12 cellular contexts compared by ENCODE assay signal in genomic region chr12:6166808-6167207, GRCh38. TPM values are rescaled to one million over a fixed set of nuclear protein-coding genes. Genes with fewer than 3 reads are reported as not detected.
A peak's percentile ranks its signal among the peaks of the same experiment; 100 is the strongest.
DNase-seq lines count a peak whose midpoint lies in the region; ATAC-seq and TF ChIP-seq lines count a peak whose summit lies in the region.
"Had no signal": no experiment of that assay in that cellular context is flagged by ENCODE, and none has a peak within 500 bp of the region (broad histone marks: within the 10 kb centered on the region; RNA-seq: fewer than 3 reads in every experiment).

No MANE protein-coding gene starts in this region.

- no peak overlapping the region for H3K4me3 ChIP-seq in ascending aorta
- H3K4me3 ChIP-seq in tibial nerve = no peak overlapping the region

- peak overlapping the region; percentile 93 to 98 for H3K27ac ChIP-seq in ascending aorta
- H3K27ac ChIP-seq in tibial nerve = peak overlapping the region in 3 of 4 donors; percentile 55 to 80 (median 80)

- H3K36me3 ChIP-seq in ascending aorta = no peaks in the 10 kb centered on the region
- no peaks in the 10 kb centered on the region for H3K36me3 ChIP-seq in tibial nerve

- no peak for TF ChIP-seq CTCF in ascending aorta (IDR thresholded peaks at IDR 0.05)
- TF ChIP-seq CTCF in tibial nerve (IDR thresholded peaks at IDR 0.05) = no peak

- no peaks in the 10 kb centered on the region for H3K27me3 ChIP-seq in ascending aorta
- no peaks in the 10 kb centered on the region for H3K27me3 ChIP-seq in tibial nerve

- peak overlapping the region; percentile 91 to 95 for H3K27ac Mint-ChIP-seq in activated naive CD4-positive, alpha-beta T cell treated with anti-CD3 and anti-CD28 coated beads, Interleukin-2, amount 50 U/mL, for 72 hours

- H3K4me1 ChIP-seq in ascending aorta = peaks cover 9 to 31% of the 10 kb centered on the region in 2 donors
- H3K4me1 ChIP-seq in tibial nerve = peaks cover 0 to 19% (median 9%) of the 10 kb centered on the region in 4 donors

- H3K36me3 Mint-ChIP-seq in activated naive CD4-positive, alpha-beta T cell treated with anti-CD3 and anti-CD28 coated beads, Interleukin-2, amount 50 U/mL, for 72 hours = no peaks in the 10 kb centered on the region
- H3K36me3 Mint-ChIP-seq: mesothelial cell of epicardium had no signal

- no peaks in the 10 kb centered on the region for H3K9me3 Mint-ChIP-seq in activated naive CD4-positive, alpha-beta T cell treated with anti-CD3 and anti-CD28 coated beads, Interleukin-2, amount 50 U/mL, for 72 hours
- H3K9me3 Mint-ChIP-seq: mesothelial cell of epicardium had no signal

- WGBS in tibial nerve, 2 donors = 77 to 82% methylated on average over 6 of the region's 6 CpGs

- DNase-seq in activated naive CD4-positive, alpha-beta T cell treated with anti-CD3 and anti-CD28 coated beads, Interleukin-2, amount 50 U/mL, for 72 hours (ENCODE audit: low spot score in 2 of 2) = no peak
- no peak for DNase-seq in activated naive CD4-positive, alpha-beta T cell treated with Interleukin-2 at 50 U/mL for 16 hours
- DNase-seq in ascending aorta (ENCODE audit: low spot score in 2 of 2) = no peak
- peak; percentile 74 for DNase-seq in mesenteric fat pad (ENCODE audit: low spot score)
- no peak for DNase-seq in tibial nerve (ENCODE audit: low spot score in 2 of 2)
- no peak for DNase-seq in stimulated activated CD4-positive, alpha-beta T cell treated with anti-CD3 and anti-CD28 coated beads, Interleukin-2, amount 100 ng/mL, for 24 hours
- DNase-seq in hippocampal formation (lab: John Stamatoyannopoulos, UW) = no peak
- DNase-seq in mucosa of gallbladder (ENCODE audit: low spot score) = no peak
- DNase-seq: activated CD4-positive, alpha-beta T cell treated with anti-CD3 and anti-CD28 coated beads for 48 hours; NCI-H2029 treated with DMSO at 0.1 percent for 48 hours had no signal

- no peak for TF ChIP-seq POLR2A in tibial nerve (IDR thresholded peaks at IDR 0.05)

- intact Hi-C loops in ascending aorta (cut with DNase I) = loop anchor here (1.0 to 5.0 kb wide), 2 partner anchors 15 to 75 kb away; no protein-coding TSS in a partner anchor

- H3K9me3 ChIP-seq in ascending aorta (no peaks in the 10 kb centered on the region), tibial nerve (no peaks in the 10 kb centered on the region)

- no peak for ATAC-seq in activated naive CD4-positive, alpha-beta T cell treated with anti-CD3 and anti-CD28 coated beads, Interleukin-2, amount 50 U/mL, for 72 hours

- no peak for TF ChIP-seq EP300 in tibial nerve (IDR thresholded peaks at IDR 0.05)

RNA-seq across cellular contexts. Expression of gene CD9, which starts 33.4 kb away (rescaled TPM):
- 10 to 100 TPM in 1 of 2 donors, 1 to 10 TPM in 1; 3.4 to 27.0 TPM for total RNA-seq in activated naive CD4-positive, alpha-beta T cell treated with anti-CD3 and anti-CD28 coated beads, Interleukin-2, amount 50 U/mL, for 72 hours
- total RNA-seq in ascending aorta = 181 TPM
- 57.7 TPM for total RNA-seq in mesenteric fat pad
- 100 to 1,000 TPM; 297 to 500 (median 391) TPM for total RNA-seq in tibial nerve
- 139 TPM for total RNA-seq in mucosa of gallbladder

RNA-seq across cellular contexts. Expression of gene VWF, which starts 42.3 kb away (rescaled TPM):
- total RNA-seq in activated naive CD4-positive, alpha-beta T cell treated with anti-CD3 and anti-CD28 coated beads, Interleukin-2, amount 50 U/mL, for 72 hours = under 1 TPM in 1 of 2 donors, not detected in 1; 0.12 TPM
- total RNA-seq in ascending aorta (1,026 TPM), mesenteric fat pad (733 TPM), tibial nerve (100 to 1,000 TPM in 3 of 4 donors, 10 to 100 TPM in 1; 82.7 to 311 (median 214) TPM), mucosa of gallbladder (97.3 TPM)
- total RNA-seq: HT-29 had no signal

Comparison
In these comparisons a context has a peak if more than half of its experiments do, and no peak if none do; other contexts are left out.
1. RNA of gene VWF, which starts 42.3 kb away (total RNA-seq): 1,026 TPM in ascending aorta (single experiment), 733 TPM in mesenteric fat pad (single experiment), 82.7 to 311 TPM in tibial nerve and 97.3 TPM in mucosa of gallbladder (single experiment); 0.12 TPM in activated naive CD4-positive, alpha-beta T cell treated with anti-CD3 and anti-CD28 coated beads, Interleukin-2, amount 50 U/mL, for 72 hours; every median in the first group is over 10 times any median in the second.